Comparison of ENCODE assay signal across 12 cellular contexts in genomic region chr6:53151676-53152075, GRCh38. TPM values are rescaled to one million over a fixed set of nuclear protein-coding genes. Genes with fewer than 3 reads are reported as not detected.
A peak's percentile ranks its signal among the peaks of the same experiment; 100 is the strongest.
DNase-seq lines count a peak whose midpoint lies in the region; TF ChIP-seq lines count a peak whose summit lies in the region.
"Had no signal": no experiment of that assay in that cellular context is flagged by ENCODE, and none has a peak within 500 bp of the region (broad histone marks: within the 10 kb centered on the region; RNA-seq: fewer than 3 reads in every experiment).

No MANE protein-coding gene starts in this region.

- DNase-seq in GM23248 (peak; percentile 9), RPMI7951 (ENCODE audit: low read depth) (peak; percentile 8), iPS DF 19.7 (ENCODE audit: low read depth, low spot score) (peak; percentile 47), globus pallidus (ENCODE audit: low spot score) (no peak), hippocampal formation (lab: John Stamatoyannopoulos, UW) (no peak), dorsolateral prefrontal cortex (no peak)
- DNase-seq: activated B cell treated with CpG ODN at 0.5 μM for 24 hours; central memory CD4-positive, alpha-beta T cell; kidney glomerular epithelial cell; sigmoid colon had no signal

- no peaks in the 10 kb centered on the region for H3K9me2 ChIP-seq in DOHH2 (replicated peaks; ENCODE audit: control insufficient read depth, low read length)
- H3K9me2 ChIP-seq in GM23248 (ENCODE audit: insufficient read depth): no peaks in the 10 kb centered on the region

- H3F3A ChIP-seq in DOHH2 (ENCODE audit: control insufficient read depth, insufficient read depth) (no peaks in the 10 kb centered on the region), GM23248 (ENCODE audit: insufficient read depth) (no peaks in the 10 kb centered on the region)

- no peak overlapping the region for H3K27ac ChIP-seq in DOHH2 (ENCODE audit: low read depth, low read length)
- no peak overlapping the region for H3K27ac ChIP-seq in GM23248
- H3K27ac ChIP-seq in dorsolateral prefrontal cortex: no peak overlapping the region
- H3K27ac ChIP-seq: sigmoid colon had no signal

- 18 to 20% methylated on average over 3 of the region's 3 CpGs for WGBS in GM23248 (ENCODE audit: low coverage in 1 of 2, low lambda C conversion rate in 2 of 2, missing lambda C conversion rate in 2 of 2), 2 experiments

- H3K4me3 ChIP-seq in DOHH2 (ENCODE audit: low read length) (no peak overlapping the region), GM23248 (no peak overlapping the region), dorsolateral prefrontal cortex (no peak overlapping the region)
- H3K4me3 ChIP-seq: sigmoid colon had no signal

- in situ Hi-C loops in GM23248 (cut with MboI): no loop called here

- no peaks in the 10 kb centered on the region for H3K79me2 ChIP-seq in DOHH2 (ENCODE audit: control insufficient read depth, low read length)
- H3K79me2 ChIP-seq in GM23248 (ENCODE audit: insufficient read depth): no peaks in the 10 kb centered on the region

- intact Hi-C loops in dorsolateral prefrontal cortex (cut with DNase I): no loop called here

- H4K20me1 ChIP-seq in DOHH2 (ENCODE audit: control insufficient read depth, insufficient read depth, low read depth, low read length) (no peaks in the 10 kb centered on the region), GM23248 (ENCODE audit: insufficient read depth) (no peaks in the 10 kb centered on the region)

- H3K4me1 ChIP-seq in DOHH2 (ENCODE audit: control insufficient read depth, low read length) (no peaks in the 10 kb centered on the region), GM23248 (ENCODE audit: insufficient read depth) (no peaks in the 10 kb centered on the region)
- H3K4me1 ChIP-seq: sigmoid colon had no signal

- H3K9me3 ChIP-seq in DOHH2 (ENCODE audit: control insufficient read depth, insufficient read depth, low read length): no peaks in the 10 kb centered on the region
- H3K9me3 ChIP-seq in GM23248 (ENCODE audit: low read depth): no peaks in the 10 kb centered on the region
- H3K9me3 ChIP-seq: sigmoid colon had no signal

- no peaks in the 10 kb centered on the region for H3K27me3 ChIP-seq in DOHH2 (ENCODE audit: control insufficient read depth, low read length)
- H3K27me3 ChIP-seq in GM23248 (replicated peaks; ENCODE audit: insufficient read depth): no peaks in the 10 kb centered on the region
- H3K27me3 ChIP-seq in dorsolateral prefrontal cortex: peaks cover 0 to 3% (median 0%) of the 10 kb centered on the region in 45 donors
- H3K27me3 ChIP-seq: sigmoid colon had no signal

- no peak overlapping the region for H3K4me2 ChIP-seq in DOHH2 (ENCODE audit: low read length)
- no peak overlapping the region for H3K4me2 ChIP-seq in GM23248 (ENCODE audit: unreplicated experiment)

- no peak overlapping the region for H2AFZ ChIP-seq in GM23248

- TF ChIP-seq CTCF in DOHH2 (IDR thresholded peaks at IDR 0.05; ENCODE audit: low read depth, low read length, poor library complexity, severe bottlenecking) (peak; percentile 57), dorsolateral prefrontal cortex (IDR thresholded peaks at IDR 0.05 in 54 of 56, conservative IDR thresholded peaks at IDR 0.05 in 2 of 56; ENCODE audit: low read depth in 1 of 56, partially characterized antibody in 56 of 56) (no peak)

- H3K36me3 ChIP-seq in DOHH2 (ENCODE audit: control insufficient read depth, low read length) (no peaks in the 10 kb centered on the region), GM23248 (ENCODE audit: low read depth) (no peaks in the 10 kb centered on the region)
- H3K36me3 ChIP-seq: sigmoid colon had no signal

- H3K9ac ChIP-seq in GM23248: no peak overlapping the region

RNA-seq across cellular contexts. Expression of gene GCM1, which starts 3.0 kb away (rescaled TPM):
- not detected in 2 replicates for total RNA-seq in GM23248 (2014; rRNA removed; shearing (Covaris generic))
- not detected in 2 replicates for polyA plus RNA-seq in GM23248 (2016; fragmentation: Nextera tagmentation; extraction: Ambion mirVana)
- total RNA-seq in RPMI7951 (2014; rRNA removed; shearing (Covaris generic)): not detected in 2 replicates
- total RNA-seq in dorsolateral prefrontal cortex: under 1 TPM in 1 of 120 experiments, not detected in 119; 0.19 TPM
- total RNA-seq: sigmoid colon, temporal lobe had no signal

Comparison
In these comparisons a context has a peak if more than half of its experiments do, and no peak if none do; other contexts are left out.
1. DNase-seq: peak in GM23248 (single experiment), RPMI7951 (single experiment) and iPS DF 19.7 (single experiment); none in globus pallidus (single experiment), hippocampal formation (0 of 2) and dorsolateral prefrontal cortex (0 of 10).